ENCODE assay signal across 15 cellular contexts in genomic region chr6:31193206-31193605, GRCh38. TPM values are rescaled to one million over a fixed set of nuclear protein-coding genes. Genes with fewer than 3 reads are reported as not detected.
DNase-seq lines count a peak whose midpoint lies in the region; ATAC-seq and TF ChIP-seq lines count a peak whose summit lies in the region.
"Had no signal": no experiment of that assay in that cellular context is flagged by ENCODE, and none has a peak within 500 bp of the region (broad histone marks: within the 10 kb centered on the region; RNA-seq: fewer than 3 reads in every experiment).

No MANE protein-coding gene starts in this region.

- no peak overlapping the region for H3K27ac Mint-ChIP-seq in WTC11
- H3K27ac Mint-ChIP-seq in activated T-cell treated with anti-CD3 and anti-CD28 coated beads, Interleukin-2, amount 50 U/mL, for 72 hours, result no peak overlapping the region
- no peak overlapping the region for H3K27ac Mint-ChIP-seq in progenitor cell of endocrine pancreas
- H3K27ac Mint-ChIP-seq: memory B cell had no signal

- TF ChIP-seq CTCF in GM10248 (IDR thresholded peaks at IDR 0.05; ENCODE audit: control extremely low read depth, extremely low read depth, low read depth, missing control alignments), result peak; percentile 10
- TF ChIP-seq CTCF in WTC11 (IDR thresholded peaks at IDR 0.05), result no peak
- TF ChIP-seq CTCF in progenitor cell of endocrine pancreas (IDR thresholded peaks at IDR 0.05; ENCODE audit: unreplicated experiment), result no peak

- H3K27me3 Mint-ChIP-seq in WTC11 (ENCODE audit: low read depth), result no peaks in the 10 kb centered on the region
- H3K27me3 Mint-ChIP-seq in activated T-cell treated with anti-CD3 and anti-CD28 coated beads, Interleukin-2, amount 50 U/mL, for 72 hours (ENCODE audit: low read depth), result no peaks in the 10 kb centered on the region
- no peaks in the 10 kb centered on the region for H3K27me3 Mint-ChIP-seq in progenitor cell of endocrine pancreas
- H3K27me3 Mint-ChIP-seq: activated B cell treated with CpG ODN at 0.5 μM for 24 hours, memory B cell had no signal

- H3K4me1 Mint-ChIP-seq in WTC11 (peaks cover 14% of the 10 kb centered on the region), progenitor cell of endocrine pancreas (ENCODE audit: low read depth) (peaks cover 3% of the 10 kb centered on the region)
- peaks cover 18% of the 10 kb centered on the region for H3K4me1 Mint-ChIP-seq in activated T-cell treated with anti-CD3 and anti-CD28 coated beads, Interleukin-2, amount 50 U/mL, for 72 hours (ENCODE audit: low read depth)

- no peaks in the 10 kb centered on the region for H3K36me3 ChIP-seq in H7 (replicated peaks; ENCODE audit: control insufficient read depth, insufficient read depth, low read length)
- H3K36me3 ChIP-seq: HAP-1, tibial artery had no signal

- no peak overlapping the region for H3K4me3 ChIP-seq in H7 (ENCODE audit: insufficient read depth, low read depth, low read length)
- H3K4me3 ChIP-seq: coronary artery, HAP-1, SJSA1, tibial artery had no signal

- ATAC-seq in WTC11, result peak; percentile 11
- no peak for ATAC-seq in sciatic nerve
- no peak for ATAC-seq in activated T-cell treated with anti-CD3 and anti-CD28 coated beads, Interleukin-2, amount 50 U/mL, for 72 hours (replicated peaks in 1 of 2)

- H3K27me3 ChIP-seq in H7 (ENCODE audit: control insufficient read depth, insufficient read depth, low read length), result no peaks in the 10 kb centered on the region
- H3K27me3 ChIP-seq: SJSA1, tibial artery had no signal

- CTCF ChIA-PET in GM10248 (lab: Yijun Ruan, JAX) (interaction anchor here (0.7 to 9.9 kb wide), 17 partner anchors 10 to 184 kb away, joined by 3 to 256 read pairs (median 6); partner anchors contain the start of genes CCHCR1, CDSN, PSORS1C2 and TCF19), WTC11 (lab: Charles Lee) (interaction anchor here (0.6 to 6.5 kb wide), 26 partner anchors 10 to 1746 kb away, joined by 3 to 60 read pairs (median 4); partner anchors contain the start of genes POU5F1, PSORS1C2 and TCF19)

- intact Hi-C loops in sciatic nerve (cut with DNase I), result loop anchor here (10.0 kb wide), 1 partner anchor 58 kb away; the partner anchor contains the start of gene PSORS1C2

- no peak for DNase-seq in GM10248 (ENCODE audit: extremely low spot score)
- DNase-seq in H7, result peak; percentile 14
- DNase-seq in WTC11 (ENCODE audit: low spot score), result no peak
- DNase-seq in sciatic nerve (ENCODE audit: low spot score), result peak; percentile 50
- no peak for DNase-seq in activated T-cell treated with anti-CD3 and anti-CD28 coated beads, Interleukin-2, amount 50 U/mL, for 72 hours
- DNase-seq in progenitor cell of endocrine pancreas (ENCODE audit: low spot score, unreplicated experiment), result no peak
- DNase-seq in HuH-7.5 (ENCODE audit: low spot score), result no peak
- DNase-seq: NCI-H2081 treated with DMSO at 0.1 percent for 48 hours had no signal

- POLR2A ChIA-PET in GM10248 (lab: Yijun Ruan, JAX) (no interaction called here), WTC11 (lab: Charles Lee) (interaction anchor here (0.8 kb wide), 1 partner anchor 369 kb away, joined by 4 read pairs; no protein-coding TSS in a partner anchor)

- H3K9me3 Mint-ChIP-seq in WTC11 (peaks cover 14% of the 10 kb centered on the region), progenitor cell of endocrine pancreas (ENCODE audit: low read depth) (peaks cover 3% of the 10 kb centered on the region)
- no peaks in the 10 kb centered on the region for H3K9me3 Mint-ChIP-seq in activated T-cell treated with anti-CD3 and anti-CD28 coated beads, Interleukin-2, amount 50 U/mL, for 72 hours
- H3K9me3 Mint-ChIP-seq: activated B cell treated with CpG ODN at 0.5 μM for 24 hours, memory B cell had no signal

- H3K4me3 Mint-ChIP-seq in WTC11, result no peak overlapping the region
- H3K4me3 Mint-ChIP-seq in activated T-cell treated with anti-CD3 and anti-CD28 coated beads, Interleukin-2, amount 50 U/mL, for 72 hours, result no peak overlapping the region
- no peak overlapping the region for H3K4me3 Mint-ChIP-seq in progenitor cell of endocrine pancreas (ENCODE audit: low read depth)
- H3K4me3 Mint-ChIP-seq: memory B cell had no signal

- H3K36me3 Mint-ChIP-seq in WTC11 (peaks cover 14% of the 10 kb centered on the region), progenitor cell of endocrine pancreas (ENCODE audit: insufficient read depth) (peaks cover 2% of the 10 kb centered on the region)
- H3K36me3 Mint-ChIP-seq in activated T-cell treated with anti-CD3 and anti-CD28 coated beads, Interleukin-2, amount 50 U/mL, for 72 hours (ENCODE audit: insufficient read depth in 2 of 2), result peaks cover 1 to 5% of the 10 kb centered on the region in 2 donors

TF ChIP-seq in WTC11, 78 proteins besides CTCF, POLR2A, EP300 and RAD21:
- TF ChIP-seq USF2 (CRISPR knock-in tag; IDR thresholded peaks at IDR 0.05), result no peak
- no peak for TF ChIP-seq RORB (CRISPR knock-in tag; IDR thresholded peaks at IDR 0.05)
- TF ChIP-seq NFYB (CRISPR knock-in tag; conservative IDR thresholded peaks at IDR 0.05; ENCODE audit: low read depth), result no peak
- TF ChIP-seq ZNF416 (CRISPR knock-in tag; IDR thresholded peaks at IDR 0.05), result no peak
- no peak for TF ChIP-seq USF1 (CRISPR knock-in tag; IDR thresholded peaks at IDR 0.05)
- TF ChIP-seq KAT7 (CRISPR knock-in tag; IDR thresholded peaks at IDR 0.05; ENCODE audit: borderline replicate concordance), result no peak
- no peak for TF ChIP-seq ESRRA (CRISPR knock-in tag; IDR thresholded peaks at IDR 0.05; ENCODE audit: borderline replicate concordance)
- no peak for TF ChIP-seq GTF2I (CRISPR knock-in tag; conservative IDR thresholded peaks at IDR 0.05)
- no peak for TF ChIP-seq MYBL2 (CRISPR knock-in tag; IDR thresholded peaks at IDR 0.05)
- TF ChIP-seq, protein P1, sequence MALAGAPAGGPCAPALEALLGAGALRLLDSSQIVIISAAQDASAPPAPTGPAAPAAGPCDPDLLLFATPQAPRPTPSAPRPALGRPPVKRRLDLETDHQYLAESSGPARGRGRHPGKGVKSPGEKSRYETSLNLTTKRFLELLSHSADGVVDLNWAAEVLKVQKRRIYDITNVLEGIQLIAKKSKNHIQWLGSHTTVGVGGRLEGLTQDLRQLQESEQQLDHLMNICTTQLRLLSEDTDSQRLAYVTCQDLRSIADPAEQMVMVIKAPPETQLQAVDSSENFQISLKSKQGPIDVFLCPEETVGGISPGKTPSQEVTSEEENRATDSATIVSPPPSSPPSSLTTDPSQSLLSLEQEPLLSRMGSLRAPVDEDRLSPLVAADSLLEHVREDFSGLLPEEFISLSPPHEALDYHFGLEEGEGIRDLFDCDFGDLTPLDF (CRISPR knock-in tag; IDR thresholded peaks at IDR 0.05), result no peak
- no peak for TF ChIP-seq FOXJ3 (CRISPR knock-in tag; IDR thresholded peaks at IDR 0.05; ENCODE audit: borderline replicate concordance)
- TF ChIP-seq ZNF317 (CRISPR knock-in tag; IDR thresholded peaks at IDR 0.05; ENCODE audit: borderline replicate concordance, low read depth), result no peak
- no peak for TF ChIP-seq MXD4 (CRISPR knock-in tag; IDR thresholded peaks at IDR 0.05; ENCODE audit: borderline replicate concordance)
- TF ChIP-seq ZBTB21 (CRISPR knock-in tag; IDR thresholded peaks at IDR 0.05; ENCODE audit: borderline replicate concordance), result no peak
- no peak for TF ChIP-seq TCF7 (CRISPR knock-in tag; IDR thresholded peaks at IDR 0.05; ENCODE audit: low read depth)
TF ChIP-seq in WTC11: peak in this region for 0.

RNA-seq across cellular contexts. Expression of gene POU5F1, which starts 22.7 kb away (rescaled TPM):
- total RNA-seq in H7 (2014; rRNA removed; shearing (Covaris generic)), result 4,433 and 5,140 TPM in 2 replicates
- total RNA-seq in WTC11 (2021), result 2,735 to 3,160 TPM (median 3,135 TPM) in 3 replicates
- total RNA-seq in sciatic nerve, result 0.76 TPM
- under 1 TPM in 1 of 2 donors, not detected in 1; 0.09 TPM for total RNA-seq in activated T-cell treated with anti-CD3 and anti-CD28 coated beads, Interleukin-2, amount 50 U/mL, for 72 hours
- 0.49 and 1.6 TPM in 2 replicates for total RNA-seq in progenitor cell of endocrine pancreas
- total RNA-seq: SJSA1 had no signal

RNA-seq across cellular contexts. Expression of gene TCF19, which starts 34.8 kb away (rescaled TPM):
- total RNA-seq in H7 (2014; rRNA removed; shearing (Covaris generic)), result 26.8 and 34.3 TPM in 2 replicates
- total RNA-seq in WTC11 (2021), result 10.2 to 12.7 TPM (median 10.7 TPM) in 3 replicates
- 5.9 TPM for total RNA-seq in sciatic nerve
- total RNA-seq in activated T-cell treated with anti-CD3 and anti-CD28 coated beads, Interleukin-2, amount 50 U/mL, for 72 hours, result 10 to 100 TPM; 63.8 to 82.7 TPM
- 9.3 and 9.6 TPM in 2 replicates for total RNA-seq in progenitor cell of endocrine pancreas

RNA-seq across cellular contexts. Expression of gene CCHCR1, which starts 35.6 kb away (rescaled TPM):
- 54.0 and 74.8 TPM in 2 replicates for total RNA-seq in H7 (2014; rRNA removed; shearing (Covaris generic))
- total RNA-seq in WTC11 (2021), result 58.7 to 62.6 TPM (median 61.4 TPM) in 3 replicates
- total RNA-seq in sciatic nerve, result 23.8 TPM
- 10 to 100 TPM; 47.5 to 64.2 TPM for total RNA-seq in activated T-cell treated with anti-CD3 and anti-CD28 coated beads, Interleukin-2, amount 50 U/mL, for 72 hours
- 47.2 and 47.3 TPM in 2 replicates for total RNA-seq in progenitor cell of endocrine pancreas

RNA-seq across cellular contexts. Expression of gene PSORS1C2, which starts 54.3 kb away (rescaled TPM):
- 0.07 TPM in 1 of 2 replicates, not detected in the other for total RNA-seq in H7 (2014; rRNA removed; shearing (Covaris generic))
- total RNA-seq in WTC11 (2021), result 0.55 to 0.85 TPM (median 0.78 TPM) in 3 replicates
- total RNA-seq in sciatic nerve, result not detected
- not detected for total RNA-seq in activated T-cell treated with anti-CD3 and anti-CD28 coated beads, Interleukin-2, amount 50 U/mL, for 72 hours
- total RNA-seq in progenitor cell of endocrine pancreas, result not detected in 2 replicates
- total RNA-seq: activated B cell treated with CpG ODN at 0.5 μM for 24 hours, left lobe of liver, SJSA1 had no signal

Comparison
In these comparisons a context has a peak if more than half of its experiments do, and no peak if none do; other contexts are left out.
1. DNase-seq: peak in H7 (single experiment) and sciatic nerve (single experiment); none in GM10248 (single experiment), WTC11 (single experiment), activated T-cell treated with anti-CD3 and anti-CD28 coated beads, Interleukin-2, amount 50 U/mL, for 72 hours (0 of 2), progenitor cell of endocrine pancreas (single experiment) and HuH-7.5 (single experiment).
2. RNA of gene POU5F1, which starts 22.7 kb away (total RNA-seq): 4,433 to 5,140 TPM in H7 and 2,735 to 3,160 TPM in WTC11; 0.49 to 1.6 TPM in progenitor cell of endocrine pancreas, 0.76 TPM in sciatic nerve (single experiment) and 0.09 TPM in activated T-cell treated with anti-CD3 and anti-CD28 coated beads, Interleukin-2, amount 50 U/mL, for 72 hours; every median in the first group is over 1,000 times any median in the second.